Comparison of ENCODE assay signal across 16 cellular contexts in the genomic region with DNA sequence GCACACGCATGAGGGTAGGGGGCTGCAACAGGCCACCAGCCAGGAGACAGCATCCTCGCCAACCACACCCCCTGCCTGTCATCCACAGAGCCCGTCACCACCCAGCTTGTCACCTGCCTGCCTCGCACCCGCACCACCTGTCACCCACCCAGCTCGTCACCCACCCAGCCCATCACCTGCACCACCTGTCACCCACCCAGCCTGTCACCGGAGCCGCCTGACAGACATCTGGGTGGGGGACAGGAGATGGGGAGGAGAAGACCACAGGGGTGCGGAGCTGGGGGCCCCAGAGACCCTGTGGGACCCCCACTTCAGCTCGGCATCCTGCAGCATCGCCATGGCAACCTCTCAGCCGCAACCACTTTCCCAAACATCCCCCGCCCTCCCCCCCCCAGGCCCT. TPM values are rescaled to one million over a fixed set of nuclear protein-coding genes. Genes with fewer than 3 reads are reported as not detected.
DNase-seq lines count a peak whose midpoint lies in the region; ATAC-seq and TF ChIP-seq lines count a peak whose summit lies in the region.
"Had no signal": no experiment of that assay in that cellular context is flagged by ENCODE, and none has a peak within 500 bp of the region (broad histone marks: within the 10 kb centered on the region; RNA-seq: fewer than 3 reads in every experiment).

No MANE protein-coding gene starts in this region.

- no peak overlapping the region for H3K4me3 ChIP-seq in stomach

- H3K36me3 Mint-ChIP-seq in glutamatergic neuron (ENCODE audit: unreplicated experiment), result no peaks in the 10 kb centered on the region
- no peaks in the 10 kb centered on the region for H3K36me3 Mint-ChIP-seq in activated naive CD8-positive, alpha-beta T cell treated with anti-CD3 and anti-CD28 coated beads, Interleukin-2, amount 50 U/mL, for 24 hours (ENCODE audit: low read depth)
- H3K36me3 Mint-ChIP-seq: memory B cell; naive thymus-derived CD8-positive, alpha-beta T cell had no signal

- TF ChIP-seq EP300 in stomach (IDR thresholded peaks at IDR 0.05), result no peak

- ATAC-seq in activated naive CD8-positive, alpha-beta T cell treated with anti-CD3 and anti-CD28 coated beads, Interleukin-2, amount 50 U/mL, for 24 hours, result no peak
- ATAC-seq: naive thymus-derived CD8-positive, alpha-beta T cell had no signal

- no peaks in the 10 kb centered on the region for H3K9me3 ChIP-seq in stomach
- H3K9me3 ChIP-seq: thoracic aorta had no signal

- TF ChIP-seq POLR2A in stomach (IDR thresholded peaks at IDR 0.05), result no peak

- peaks cover 0 to 28% (median 3%) of the 10 kb centered on the region in 4 donors for H3K36me3 ChIP-seq in stomach
- H3K36me3 ChIP-seq: thoracic aorta had no signal

- 75 to 95% (median 89%) methylated on average over 11 to 13 of the region's 13 CpGs for WGBS in stomach, 5 donors

- peaks cover 21% of the 10 kb centered on the region for H3K4me1 Mint-ChIP-seq in glutamatergic neuron (ENCODE audit: low read depth, unreplicated experiment)
- H3K4me1 Mint-ChIP-seq in activated naive CD8-positive, alpha-beta T cell treated with anti-CD3 and anti-CD28 coated beads, Interleukin-2, amount 50 U/mL, for 24 hours, result no peaks in the 10 kb centered on the region
- H3K4me1 Mint-ChIP-seq: memory B cell had no signal

- peaks cover 2% of the 10 kb centered on the region for H3K27me3 Mint-ChIP-seq in glutamatergic neuron (ENCODE audit: unreplicated experiment)
- H3K27me3 Mint-ChIP-seq in activated naive CD8-positive, alpha-beta T cell treated with anti-CD3 and anti-CD28 coated beads, Interleukin-2, amount 50 U/mL, for 24 hours, result no peaks in the 10 kb centered on the region
- H3K27me3 Mint-ChIP-seq: memory B cell; naive thymus-derived CD8-positive, alpha-beta T cell had no signal

- peaks cover 8% of the 10 kb centered on the region for H3K9me3 Mint-ChIP-seq in glutamatergic neuron (ENCODE audit: unreplicated experiment)
- H3K9me3 Mint-ChIP-seq in activated naive CD8-positive, alpha-beta T cell treated with anti-CD3 and anti-CD28 coated beads, Interleukin-2, amount 50 U/mL, for 24 hours, result no peaks in the 10 kb centered on the region
- H3K9me3 Mint-ChIP-seq: activated T-helper 2 cell treated with anti-CD3 and anti-CD28 coated beads, Interferon-gamma antibody, Interleukin-2, Interleukin-4, amounts not matched to agents 10 μg/mL and 5 μg/mL and 100 μg/mL, durations not matched to agents 14 hours and 24 hours and 36 hours; memory B cell; naive thymus-derived CD8-positive, alpha-beta T cell had no signal

- H3K27ac ChIP-seq in stomach, result peak overlapping the region in 3 of 5 donors; percentile 27 to 74 (median 63)

- H3K4me3 Mint-ChIP-seq in glutamatergic neuron (ENCODE audit: unreplicated experiment), result peak overlapping the region; percentile 68
- no peak overlapping the region for H3K4me3 Mint-ChIP-seq in activated naive CD8-positive, alpha-beta T cell treated with anti-CD3 and anti-CD28 coated beads, Interleukin-2, amount 50 U/mL, for 24 hours
- H3K4me3 Mint-ChIP-seq: memory B cell; naive thymus-derived CD8-positive, alpha-beta T cell had no signal

- peak overlapping the region; percentile 78 for H3K27ac Mint-ChIP-seq in glutamatergic neuron (ENCODE audit: unreplicated experiment)
- H3K27ac Mint-ChIP-seq in activated naive CD8-positive, alpha-beta T cell treated with anti-CD3 and anti-CD28 coated beads, Interleukin-2, amount 50 U/mL, for 24 hours, result no peak overlapping the region
- H3K27ac Mint-ChIP-seq: activated T-helper 2 cell treated with anti-CD3 and anti-CD28 coated beads, Interferon-gamma antibody, Interleukin-2, Interleukin-4, amounts not matched to agents 10 μg/mL and 5 μg/mL and 100 μg/mL, durations not matched to agents 14 hours and 24 hours and 36 hours; memory B cell; naive thymus-derived CD8-positive, alpha-beta T cell had no signal

- TF ChIP-seq CTCF in glutamatergic neuron (IDR thresholded peaks at IDR 0.05; ENCODE audit: partially characterized antibody, unreplicated experiment) (no peak), stomach (IDR thresholded peaks at IDR 0.05) (no peak)

- peaks cover 71 to 98% (median 88%) of the 10 kb centered on the region in 4 donors for H3K4me1 ChIP-seq in stomach

- intact Hi-C loops in stomach (cut with DNase I; ENCODE audit: low total_unique reads), result no loop called here

- peak; percentile 25 to 54 for DNase-seq in NCI-H524 (lab: John Stamatoyannopoulos, UW)
- no peak for DNase-seq in NCI-H524 treated with DMSO at 0.1 percent for 48 hours (lab: John Stamatoyannopoulos, UW)
- peak; percentile 50 for DNase-seq in NCI-H345 treated with DMSO at 0.1 percent for 48 hours (lab: John Stamatoyannopoulos, UW; ENCODE audit: unreplicated experiment)
- DNase-seq in glutamatergic neuron, result no peak
- DNase-seq in stomach, result no peak
- DNase-seq in MV-4-11 (lab: John Stamatoyannopoulos, UW), result no peak
- DNase-seq in activated naive CD8-positive, alpha-beta T cell treated with anti-CD3 and anti-CD28 coated beads, Interleukin-2, amount 50 U/mL, for 24 hours, result no peak
- no peak for DNase-seq in NCI-H1092 (lab: John Stamatoyannopoulos, UW)
- DNase-seq: central memory CD4-positive, alpha-beta T cell; effector CD4-positive, alpha-beta T cell; naive thymus-derived CD8-positive, alpha-beta T cell; NCI-H2029; stimulated activated CD4-positive, alpha-beta T cell treated with anti-CD3 and anti-CD28 coated beads, Interleukin-12 subunit alpha, Interleukin-12 subunit beta, amount 100 ng/mL, for 4 hours had no signal

- H3K27me3 ChIP-seq in stomach, result no peaks in the 10 kb centered on the region

RNA-seq across cellular contexts. Expression of gene AHDC1, which starts 11.8 kb away (rescaled TPM):
- 131 TPM for total RNA-seq in glutamatergic neuron (ENCODE audit: unreplicated experiment)
- 10 to 100 TPM; 10.8 to 95.0 (median 35.1) TPM for total RNA-seq in stomach
- 10 to 100 TPM in 1 of 3 donors, 1 to 10 TPM in 2; 5.8 to 10.3 (median 8.3) TPM for polyA plus RNA-seq in stomach

RNA-seq across cellular contexts. Expression of gene FGR, which starts 42.8 kb away (rescaled TPM):
- not detected for total RNA-seq in glutamatergic neuron (ENCODE audit: unreplicated experiment)
- total RNA-seq in stomach, result 1 to 10 TPM in 3 of 5 donors, not detected in 2; 6.7 to 8.8 (median 7.0) TPM
- 1 to 10 TPM; 3.1 to 9.9 (median 4.6) TPM for polyA plus RNA-seq in stomach

Comparison
In these comparisons a context has a peak if more than half of its experiments do, and no peak if none do; other contexts are left out.
1. DNase-seq: peak in NCI-H524 (2 of 2) and NCI-H345 treated with DMSO at 0.1 percent for 48 hours (single experiment); none in NCI-H524 treated with DMSO at 0.1 percent for 48 hours (single experiment), glutamatergic neuron (single experiment), stomach (single experiment), MV-4-11 (single experiment), activated naive CD8-positive, alpha-beta T cell treated with anti-CD3 and anti-CD28 coated beads, Interleukin-2, amount 50 U/mL, for 24 hours (single experiment) and NCI-H1092 (single experiment).